ENCODE assay signal across 21 cellular contexts in genomic region chr14:68879321-68879781, GRCh38.
"Had no signal": no experiment of that assay in that cellular context is flagged by ENCODE, and none has a peak within 500 bp of the region (broad histone marks: within the 10 kb centered on the region; RNA-seq: fewer than 3 reads in every experiment).

No MANE protein-coding gene starts in this region.

- DNase-seq: activated CD4-positive, alpha-beta T cell treated with anti-CD3 and anti-CD28 coated beads, Interleukin-2, amount 50 U/mL, for 48 hours; activated naive CD4-positive, alpha-beta T cell treated with anti-CD3 and anti-CD28 coated beads, Interleukin-2, amount 10 ng/mL, durations not matched to agents 7 days and 5 days; activated naive CD8-positive, alpha-beta T cell treated with anti-CD3 and anti-CD28 coated beads, Interleukin-2, amount 50 U/mL, for 24 hours; activated T-cell treated with anti-CD3 and anti-CD28 coated beads, Interleukin-2, amount 50 U/mL, for 24 hours; anterior cingulate cortex; brain microvascular endothelial cell; colonic mucosa; effector CD4-positive, alpha-beta T cell; gastrocnemius medialis; heart right ventricle; immature natural killer cell; lower lobe of right lung; nephron progenitor cell; nucleus accumbens; stimulated activated CD4-positive, alpha-beta T cell treated with anti-CD3 and anti-CD28 coated beads, Interleukin-15, amount 100 ng/mL, for 24 hours; stimulated activated CD4-positive, alpha-beta T cell treated with anti-CD3 and anti-CD28 coated beads, Interleukin-2, amount 100 ng/mL, for 48 hours; SW 1271; T-helper 2 cell; thyroid gland had no signal

- ATAC-seq: activated naive CD8-positive, alpha-beta T cell treated with anti-CD3 and anti-CD28 coated beads, Interleukin-2, amount 50 U/mL, for 24 hours; gastrocnemius medialis; lower lobe of right lung had no signal

- H3K27me3 ChIP-seq: brain microvascular endothelial cell, colonic mucosa, gastrocnemius medialis, heart right ventricle, thyroid gland had no signal

- H3K9me3 Mint-ChIP-seq: activated naive CD4-positive, alpha-beta T cell treated with anti-CD3 and anti-CD28 coated beads, Interleukin-2, amount 10 ng/mL, durations not matched to agents 7 days and 5 days; activated naive CD8-positive, alpha-beta T cell treated with anti-CD3 and anti-CD28 coated beads, Interleukin-2, amount 50 U/mL, for 24 hours; activated T-cell treated with anti-CD3 and anti-CD28 coated beads, Interleukin-2, amount 50 U/mL, for 24 hours; activated T-helper 2 cell treated with anti-CD3 and anti-CD28 coated beads, Interferon-gamma antibody, Interleukin-2, Interleukin-4, amounts not matched to agents 10 μg/mL and 5 μg/mL and 100 μg/mL, durations not matched to agents 14 hours and 24 hours and 36 hours; central memory CD8-positive, alpha-beta T cell; immature natural killer cell; nephron progenitor cell had no signal

- H3K4me1 Mint-ChIP-seq: activated naive CD4-positive, alpha-beta T cell treated with anti-CD3 and anti-CD28 coated beads, Interleukin-2, amount 10 ng/mL, durations not matched to agents 7 days and 5 days; activated naive CD8-positive, alpha-beta T cell treated with anti-CD3 and anti-CD28 coated beads, Interleukin-2, amount 50 U/mL, for 24 hours; central memory CD8-positive, alpha-beta T cell; immature natural killer cell had no signal

- H3K27ac ChIP-seq: brain microvascular endothelial cell, colonic mucosa, gastrocnemius medialis, heart right ventricle, lower lobe of right lung, thyroid gland had no signal

- H3K4me3 ChIP-seq: colonic mucosa, gastrocnemius medialis, heart right ventricle, lower lobe of right lung, thyroid gland had no signal

- H3K27ac Mint-ChIP-seq: activated naive CD4-positive, alpha-beta T cell treated with anti-CD3 and anti-CD28 coated beads, Interleukin-2, amount 10 ng/mL, durations not matched to agents 7 days and 5 days; activated naive CD8-positive, alpha-beta T cell treated with anti-CD3 and anti-CD28 coated beads, Interleukin-2, amount 50 U/mL, for 24 hours; activated T-cell treated with anti-CD3 and anti-CD28 coated beads, Interleukin-2, amount 50 U/mL, for 24 hours; activated T-helper 2 cell treated with anti-CD3 and anti-CD28 coated beads, Interferon-gamma antibody, Interleukin-2, Interleukin-4, amounts not matched to agents 10 μg/mL and 5 μg/mL and 100 μg/mL, durations not matched to agents 14 hours and 24 hours and 36 hours; immature natural killer cell had no signal

- H3K9me3 ChIP-seq: colonic mucosa, gastrocnemius medialis, heart right ventricle, lower lobe of right lung, thyroid gland had no signal

- H3K4me3 Mint-ChIP-seq: activated naive CD4-positive, alpha-beta T cell treated with anti-CD3 and anti-CD28 coated beads, Interleukin-2, amount 10 ng/mL, durations not matched to agents 7 days and 5 days; activated naive CD8-positive, alpha-beta T cell treated with anti-CD3 and anti-CD28 coated beads, Interleukin-2, amount 50 U/mL, for 24 hours; activated T-cell treated with anti-CD3 and anti-CD28 coated beads, Interleukin-2, amount 50 U/mL, for 24 hours; central memory CD8-positive, alpha-beta T cell; immature natural killer cell; nephron progenitor cell had no signal

- H3K27me3 Mint-ChIP-seq: activated naive CD4-positive, alpha-beta T cell treated with anti-CD3 and anti-CD28 coated beads, Interleukin-2, amount 10 ng/mL, durations not matched to agents 7 days and 5 days; activated naive CD8-positive, alpha-beta T cell treated with anti-CD3 and anti-CD28 coated beads, Interleukin-2, amount 50 U/mL, for 24 hours; activated T-cell treated with anti-CD3 and anti-CD28 coated beads, Interleukin-2, amount 50 U/mL, for 24 hours; central memory CD8-positive, alpha-beta T cell had no signal

- H3K4me1 ChIP-seq: colonic mucosa, lower lobe of right lung, thyroid gland had no signal
